ENCODE assay signal across 9 cellular contexts in genomic region chr1:169692766-169693460, GRCh38. TPM values are rescaled to one million over a fixed set of nuclear protein-coding genes. Genes with fewer than 3 reads are reported as not detected.
A peak's percentile ranks its signal among the peaks of the same experiment; 100 is the strongest.
DNase-seq lines count a peak whose midpoint lies in the region; ATAC-seq and TF ChIP-seq lines count a peak whose summit lies in the region.
"Had no signal": no experiment of that assay in that cellular context is flagged by ENCODE, and none has a peak within 500 bp of the region (broad histone marks: within the 10 kb centered on the region; RNA-seq: fewer than 3 reads in every experiment).

No MANE protein-coding gene starts in this region.

- H3K9me3 ChIP-seq in heart left ventricle (no peaks in the 10 kb centered on the region), neural progenitor cell (ENCODE audit: low read depth) (no peaks in the 10 kb centered on the region), thyroid gland (no peaks in the 10 kb centered on the region)

- H3K27ac ChIP-seq in heart left ventricle (peak overlapping the region in 1 of 12 donors; percentile 81), neural progenitor cell (no peak overlapping the region), thyroid gland (no peak overlapping the region)

- no peaks in the 10 kb centered on the region for H3K27me3 Mint-ChIP-seq in activated T-cell treated with anti-CD3 and anti-CD28 coated beads, Interleukin-2, amount 50 U/mL, for 4 hours (ENCODE audit: low read depth)
- no peaks in the 10 kb centered on the region for H3K27me3 Mint-ChIP-seq in T-helper 1 cell treated with Interleukin-12 subunit alpha and Interleukin-12 subunit beta and Interleukin-4 antibody, amounts not matched to agents 30 μg/mL and 1 μg/mL, for 36 hours (ENCODE audit: low read depth)
- H3K27me3 Mint-ChIP-seq in stimulated activated naive B cell treated with anti-CD40 and anti-IgM and Interleukin-4, amounts not matched to agents 10 μg/mL and 1 μg/mL and 100 μg/mL, for 72 hours = no peaks in the 10 kb centered on the region
- H3K27me3 Mint-ChIP-seq in neural progenitor cell (ENCODE audit: insufficient read depth, low read depth) = peaks cover 2% of the 10 kb centered on the region

- peaks cover 41% of the 10 kb centered on the region for H3K36me3 Mint-ChIP-seq in activated T-cell treated with anti-CD3 and anti-CD28 coated beads, Interleukin-2, amount 50 U/mL, for 4 hours (ENCODE audit: insufficient read depth)
- peaks cover 54% of the 10 kb centered on the region for H3K36me3 Mint-ChIP-seq in T-helper 1 cell treated with Interleukin-12 subunit alpha and Interleukin-12 subunit beta and Interleukin-4 antibody, amounts not matched to agents 30 μg/mL and 1 μg/mL, for 36 hours (ENCODE audit: low read depth)
- peaks cover 0 to 14% of the 10 kb centered on the region in 2 donors for H3K36me3 Mint-ChIP-seq in stimulated activated naive B cell treated with anti-CD40 and anti-IgM and Interleukin-4, amounts not matched to agents 10 μg/mL and 1 μg/mL and 100 μg/mL, for 72 hours
- H3K36me3 Mint-ChIP-seq in neural progenitor cell = no peaks in the 10 kb centered on the region

- H3K4me3 Mint-ChIP-seq in activated T-cell treated with anti-CD3 and anti-CD28 coated beads, Interleukin-2, amount 50 U/mL, for 4 hours = peak overlapping the region; percentile 35
- peak overlapping the region; percentile 73 for H3K4me3 Mint-ChIP-seq in T-helper 1 cell treated with Interleukin-12 subunit alpha and Interleukin-12 subunit beta and Interleukin-4 antibody, amounts not matched to agents 30 μg/mL and 1 μg/mL, for 36 hours
- H3K4me3 Mint-ChIP-seq in stimulated activated naive B cell treated with anti-CD40 and anti-IgM and Interleukin-4, amounts not matched to agents 10 μg/mL and 1 μg/mL and 100 μg/mL, for 72 hours = peak overlapping the region; percentile 74 to 77
- no peak overlapping the region for H3K4me3 Mint-ChIP-seq in neural progenitor cell

- H3K4me1 Mint-ChIP-seq in activated T-cell treated with anti-CD3 and anti-CD28 coated beads, Interleukin-2, amount 50 U/mL, for 4 hours (ENCODE audit: low read depth) = peaks cover 94% of the 10 kb centered on the region
- H3K4me1 Mint-ChIP-seq in T-helper 1 cell treated with Interleukin-12 subunit alpha and Interleukin-12 subunit beta and Interleukin-4 antibody, amounts not matched to agents 30 μg/mL and 1 μg/mL, for 36 hours (ENCODE audit: low read depth) = peaks cover 77% of the 10 kb centered on the region
- H3K4me1 Mint-ChIP-seq in stimulated activated naive B cell treated with anti-CD40 and anti-IgM and Interleukin-4, amounts not matched to agents 10 μg/mL and 1 μg/mL and 100 μg/mL, for 72 hours = peaks cover 62 to 84% of the 10 kb centered on the region in 2 donors
- H3K4me1 Mint-ChIP-seq in neural progenitor cell = no peaks in the 10 kb centered on the region

- H3K4me2 ChIP-seq in neural progenitor cell = no peak overlapping the region

- H3K9ac ChIP-seq in neural progenitor cell = no peak overlapping the region

- no peak overlapping the region for H2AFZ ChIP-seq in neural progenitor cell (replicated peaks)

- no peaks in the 10 kb centered on the region for H3K9me3 Mint-ChIP-seq in activated T-cell treated with anti-CD3 and anti-CD28 coated beads, Interleukin-2, amount 50 U/mL, for 4 hours
- H3K9me3 Mint-ChIP-seq in T-helper 1 cell treated with Interleukin-12 subunit alpha and Interleukin-12 subunit beta and Interleukin-4 antibody, amounts not matched to agents 30 μg/mL and 1 μg/mL, for 36 hours = no peaks in the 10 kb centered on the region
- H3K9me3 Mint-ChIP-seq in stimulated activated naive B cell treated with anti-CD40 and anti-IgM and Interleukin-4, amounts not matched to agents 10 μg/mL and 1 μg/mL and 100 μg/mL, for 72 hours = no peaks in the 10 kb centered on the region
- H3K9me3 Mint-ChIP-seq in neural progenitor cell = no peaks in the 10 kb centered on the region

- peaks cover 0 to 59% (median 0%) of the 10 kb centered on the region in 12 donors for H3K4me1 ChIP-seq in heart left ventricle
- no peaks in the 10 kb centered on the region for H3K4me1 ChIP-seq in neural progenitor cell
- H3K4me1 ChIP-seq in thyroid gland = no peaks in the 10 kb centered on the region

- peak; percentile 80 to 81 for ATAC-seq in activated T-cell treated with anti-CD3 and anti-CD28 coated beads, Interleukin-2, amount 50 U/mL, for 4 hours
- peak; percentile 30 for ATAC-seq in HG02884 (IDR thresholded peaks at IDR 0.05; ENCODE audit: unreplicated experiment)
- peak; percentile 75 to 76 for ATAC-seq in stimulated activated naive B cell treated with anti-CD40 and anti-IgM and Interleukin-4, amounts not matched to agents 10 μg/mL and 1 μg/mL and 100 μg/mL, for 72 hours (replicated peaks)
- ATAC-seq in heart left ventricle = no peak

- H4K20me1 ChIP-seq in neural progenitor cell (ENCODE audit: low read depth) = no peaks in the 10 kb centered on the region

- TF ChIP-seq CTCF in heart left ventricle (IDR thresholded peaks at IDR 0.05) = no peak
- TF ChIP-seq CTCF in neural progenitor cell (IDR thresholded peaks at IDR 0.05) = no peak
- TF ChIP-seq CTCF in thyroid gland (IDR thresholded peaks at IDR 0.05) = no peak

- H3K27me3 ChIP-seq in heart left ventricle = peaks cover 0 to 6% (median 0%) of the 10 kb centered on the region in 9 donors
- H3K27me3 ChIP-seq in neural progenitor cell = no peaks in the 10 kb centered on the region
- no peaks in the 10 kb centered on the region for H3K27me3 ChIP-seq in thyroid gland

- H3K4me3 ChIP-seq in heart left ventricle (no peak overlapping the region), neural progenitor cell (no peak overlapping the region), thyroid gland (replicated peaks in 1 of 3) (no peak overlapping the region)

- DNase-seq in activated T-cell treated with anti-CD3 and anti-CD28 coated beads, Interleukin-2, amount 50 U/mL, for 4 hours = no peak
- no peak for DNase-seq in activated T-cell treated with anti-CD3 and anti-CD28 coated beads, Interleukin-2, amount 50 U/mL, for 1 hour
- DNase-seq in stimulated activated naive B cell treated with anti-CD40 and anti-IgM and Interleukin-4, amounts not matched to agents 10 μg/mL and 1 μg/mL and 100 μg/mL, for 72 hours = no peak
- no peak for DNase-seq in heart left ventricle
- no peak for DNase-seq in neural progenitor cell (ENCODE audit: low spot score)
- DNase-seq in thyroid gland = no peak

- no peaks in the 10 kb centered on the region for H3F3A ChIP-seq in neural progenitor cell (ENCODE audit: low read depth)

- peak overlapping the region; percentile 85 for H3K27ac Mint-ChIP-seq in T-helper 1 cell treated with Interleukin-12 subunit alpha and Interleukin-12 subunit beta and Interleukin-4 antibody, amounts not matched to agents 30 μg/mL and 1 μg/mL, for 36 hours
- H3K27ac Mint-ChIP-seq in stimulated activated naive B cell treated with anti-CD40 and anti-IgM and Interleukin-4, amounts not matched to agents 10 μg/mL and 1 μg/mL and 100 μg/mL, for 72 hours = peak overlapping the region; percentile 96
- no peak overlapping the region for H3K27ac Mint-ChIP-seq in neural progenitor cell

- no peaks in the 10 kb centered on the region for H3K79me2 ChIP-seq in neural progenitor cell (ENCODE audit: low read depth)

- TF ChIP-seq POLR2A in heart left ventricle (IDR thresholded peaks at IDR 0.05) (no peak), thyroid gland (IDR thresholded peaks at IDR 0.05) (no peak)

- intact Hi-C loops in heart left ventricle (cut with DNase I) = loop anchor here in 1 of 10 donors (10.0 kb wide), 1 partner anchor 68 kb away; no protein-coding TSS in a partner anchor
- intact Hi-C loops in thyroid gland (cut with DNase I) = no loop called here

- 72 to 85% (median 77%) methylated on average over 4 of the region's 4 CpGs for WGBS in heart left ventricle, 4 donors
- WGBS in thyroid gland, 2 donors = 83 to 87% methylated on average over 4 of the region's 4 CpGs

- H3K36me3 ChIP-seq in heart left ventricle (no peaks in the 10 kb centered on the region), neural progenitor cell (no peaks in the 10 kb centered on the region), thyroid gland (no peaks in the 10 kb centered on the region)

RNA-seq across cellular contexts. Expression of gene SELL, which starts 18.5 kb away (rescaled TPM):
- total RNA-seq in activated T-cell treated with anti-CD3 and anti-CD28 coated beads, Interleukin-2, amount 50 U/mL, for 4 hours = 100 to 1,000 TPM in 2 of 3 donors, 10 to 100 TPM in 1; 95.7 to 129 (median 112) TPM
- total RNA-seq in heart left ventricle (10 to 100 TPM in 1 of 9 donors, 1 to 10 TPM in 8; 1.3 to 10.6 (median 2.4) TPM), neural progenitor cell (ENCODE audit: low replicate concordance) (not detected in 2 replicates), thyroid gland (1 to 10 TPM in 3 of 4 donors, under 1 TPM in 1; 0.45 to 4.2 (median 1.7) TPM)
- polyA plus RNA-seq in heart left ventricle = 1 to 10 TPM in 1 of 2 donors, under 1 TPM in 1; 0.34 to 1.6 TPM

RNA-seq across cellular contexts. Expression of gene SELE, which starts 41.0 kb away (rescaled TPM):
- not detected for total RNA-seq in activated T-cell treated with anti-CD3 and anti-CD28 coated beads, Interleukin-2, amount 50 U/mL, for 4 hours
- total RNA-seq in heart left ventricle (10 to 100 TPM in 2 of 9 donors, 1 to 10 TPM in 4, under 1 TPM in 3; 0.63 to 21.5 (median 2.2) TPM), neural progenitor cell (ENCODE audit: low replicate concordance) (not detected in 2 replicates), thyroid gland (10 to 100 TPM in 1 of 4 donors, 1 to 10 TPM in 2, under 1 TPM in 1; 0.67 to 16.3 (median 1.5) TPM)
- polyA plus RNA-seq in heart left ventricle = 1 to 10 TPM; 2.4 to 3.3 TPM
- polyA plus RNA-seq: AG04450 had no signal

Comparison
In these comparisons a context has a peak if more than half of its experiments do, and no peak if none do; other contexts are left out.
1. ATAC-seq: peak in activated T-cell treated with anti-CD3 and anti-CD28 coated beads, Interleukin-2, amount 50 U/mL, for 4 hours (2 of 2), HG02884 (single experiment) and stimulated activated naive B cell treated with anti-CD40 and anti-IgM and Interleukin-4, amounts not matched to agents 10 μg/mL and 1 μg/mL and 100 μg/mL, for 72 hours (2 of 2); none in heart left ventricle (0 of 4).
2. RNA of gene SELL, which starts 18.5 kb away (total RNA-seq): 95.7 to 129 TPM in activated T-cell treated with anti-CD3 and anti-CD28 coated beads, Interleukin-2, amount 50 U/mL, for 4 hours; 1.3 to 10.6 TPM in heart left ventricle, 0.45 to 4.2 TPM in thyroid gland and not detected in neural progenitor cell; every median in the first group is over 4 times any median in the second.